In the genomic region with DNA sequence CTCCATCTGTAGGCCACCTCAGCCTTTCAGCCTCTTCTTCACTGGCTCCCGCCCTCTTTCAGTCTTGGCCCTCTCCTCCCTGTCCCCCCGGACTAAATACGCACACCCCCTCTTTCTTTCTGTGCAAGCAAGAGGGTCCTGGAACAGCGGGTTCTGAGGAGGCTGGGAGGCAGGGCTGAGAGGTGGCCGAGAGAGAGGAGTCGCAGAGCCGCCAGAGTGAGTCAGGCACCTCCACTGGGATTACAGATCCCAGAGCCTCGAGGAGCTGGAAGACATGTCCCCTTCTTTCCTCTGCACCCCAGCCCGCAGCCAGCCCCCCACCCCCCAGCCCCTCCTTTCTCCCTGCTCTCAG, we compare ENCODE assay signal across 7 cellular contexts. TPM values are rescaled to one million over a fixed set of nuclear protein-coding genes. Genes with fewer than 3 reads are reported as not detected.
A peak's percentile ranks its signal among the peaks of the same experiment; 100 is the strongest.
DNase-seq lines count a peak whose midpoint lies in the region; ATAC-seq, FAIRE-seq and TF ChIP-seq lines count a peak whose summit lies in the region.

A gene (plus strand): TSS at position 1 of the 352 bp plus-strand sequence. CDS start 444 bp downstream, outside the sequence.

- H4K20me1 ChIP-seq in SU-DHL-6 (ENCODE audit: low read depth, low read length): no peaks in the 10 kb centered on the region

- no peak for TF ChIP-seq POLR2A in H54 (IDR thresholded peaks at IDR 0.05; ENCODE audit: low read depth, low read length)

- H3K27ac ChIP-seq in SU-DHL-6 (ENCODE audit: low read depth, low read length): no peak within 1 kb of the TSS
- H3K27ac ChIP-seq in psoas muscle: peak within 1 kb of the TSS; percentile 30

- H3K4me1 ChIP-seq in psoas muscle: peaks cover 20% of the 10 kb centered on the region

- peak within 1 kb of the TSS; percentile 60 for H3K9ac ChIP-seq in SU-DHL-6 (ENCODE audit: low read length)

- no peaks in the 10 kb centered on the region for H3F3A ChIP-seq in SU-DHL-6 (ENCODE audit: insufficient read depth)

- H3K27me3 ChIP-seq in SU-DHL-6 (ENCODE audit: low read length) (no peaks in the 10 kb centered on the region), psoas muscle (ENCODE audit: insufficient read depth in 3 of 3, low read length in 2 of 3) (no peaks in the 10 kb centered on the region)

- H3K79me2 ChIP-seq in SU-DHL-6 (ENCODE audit: insufficient read depth, low read length): no peaks in the 10 kb centered on the region

- FAIRE-seq in H54 (lab: Jason Lieb, UNC): no peak
- no peak for FAIRE-seq in frontal cortex (lab: Jason Lieb, UNC)

- ATAC-seq in psoas muscle (peak in 1 of 4 donors; percentile 28), HG03342 (IDR thresholded peaks at IDR 0.05; ENCODE audit: unreplicated experiment) (no peak), left colon (no peak)

- TF ChIP-seq CTCF in SU-DHL-6 (IDR thresholded peaks at IDR 0.05; ENCODE audit: insufficient read depth, low read length, poor library complexity, severe bottlenecking) (no peak), psoas muscle (IDR thresholded peaks at IDR 0.05) (no peak)

- H3K36me3 ChIP-seq in SU-DHL-6 (ENCODE audit: low read length): no peaks in the 10 kb centered on the region
- H3K36me3 ChIP-seq in psoas muscle (ENCODE audit: insufficient read depth in 1 of 2, low read depth in 1 of 2): no peaks in the 10 kb centered on the region

- H3K9me2 ChIP-seq in SU-DHL-6 (replicated peaks; ENCODE audit: insufficient read depth, low read length): no peaks in the 10 kb centered on the region

- intact Hi-C loops in psoas muscle (cut with DNase I): loop anchor here (5.0 kb wide), 1 partner anchor 35 kb away; no protein-coding TSS in a partner anchor
- intact Hi-C loops in left colon (cut with DNase I, micrococcal nuclease): loop anchor here in 1 of 2 donors (5.0 kb wide), 1 partner anchor 50 kb away; no protein-coding TSS in a partner anchor

- peak; percentile 47 for DNase-seq in H54 (ENCODE audit: insufficient read length, low spot score)
- DNase-seq in frontal cortex (ENCODE audit: low spot score in 2 of 2): peak in 1 of 2 donors; percentile 49
- no peak for DNase-seq in psoas muscle
- DNase-seq in left colon: no peak
- DNase-seq in NAMALWA (ENCODE audit: low spot score): no peak

- H3K4me3 ChIP-seq in SU-DHL-6 (ENCODE audit: insufficient read depth, low read length, poor library complexity, severe bottlenecking) (peak within 1 kb of the TSS; percentile 64), psoas muscle (peak within 1 kb of the TSS; percentile 87)

- H2AFZ ChIP-seq in SU-DHL-6 (ENCODE audit: low read depth, low read length, severe bottlenecking): peak within 1 kb of the TSS; percentile 90

- H3K9me3 ChIP-seq in SU-DHL-6 (ENCODE audit: insufficient read depth, low read length) (no peaks in the 10 kb centered on the region), psoas muscle (no peaks in the 10 kb centered on the region)

- WGBS in psoas muscle, 3 donors: 28 to 35% (median 28%) methylated on average over 8 to 9 of the region's 9 CpGs

- peak within 1 kb of the TSS; percentile 69 for H3K4me2 ChIP-seq in SU-DHL-6 (ENCODE audit: low read depth, low read length, poor library complexity, severe bottlenecking)

RNA-seq across cellular contexts. Expression of the gene that starts here (rescaled TPM):
- total RNA-seq in frontal cortex: 38.3 TPM
- total RNA-seq in psoas muscle: 10 to 100 TPM in 2 of 4 donors, 1 to 10 TPM in 2; 3.9 to 15.7 (median 11.7) TPM
- polyA plus RNA-seq in psoas muscle: 10 to 100 TPM; 13.4 to 24.5 (median 15.5) TPM
- 1 to 10 TPM; 1.5 to 5.6 TPM for total RNA-seq in left colon
